Comparison of ENCODE assay signal across 14 cellular contexts in genomic region chr22:37982938-37983859, GRCh38. TPM values are rescaled to one million over a fixed set of nuclear protein-coding genes. Genes with fewer than 3 reads are reported as not detected.
DNase-seq lines count a peak whose midpoint lies in the region; ATAC-seq and TF ChIP-seq lines count a peak whose summit lies in the region.
"Had no signal": no experiment of that assay in that cellular context is flagged by ENCODE, and none has a peak within 500 bp of the region (broad histone marks: within the 10 kb centered on the region; RNA-seq: fewer than 3 reads in every experiment).

No MANE protein-coding gene starts in this region.

- H3K36me3 ChIP-seq in OCI-LY7 (ENCODE audit: insufficient read depth, low read length) (no peaks in the 10 kb centered on the region), osteoblast (ENCODE audit: insufficient read depth, low read length) (no peaks in the 10 kb centered on the region)
- H3K36me3 ChIP-seq: ovary had no signal

- no peaks in the 10 kb centered on the region for H3K9me3 ChIP-seq in CD4-positive, alpha-beta T cell (ENCODE audit: control insufficient read depth, low read length)
- H3K9me3 ChIP-seq in OCI-LY7 (ENCODE audit: low read length): no peaks in the 10 kb centered on the region
- no peaks in the 10 kb centered on the region for H3K9me3 ChIP-seq in osteoblast (ENCODE audit: low read depth, low read length)
- H3K9me3 ChIP-seq: ovary had no signal

- H3K4me1 ChIP-seq in OCI-LY7 (ENCODE audit: insufficient read depth, low read length, poor library complexity, severe bottlenecking) (no peaks in the 10 kb centered on the region), osteoblast (ENCODE audit: insufficient read depth, low read length) (no peaks in the 10 kb centered on the region)

- intact Hi-C loops in CD4-positive, alpha-beta T cell (cut with DNase I, micrococcal nuclease): no loop called here
- intact Hi-C loops in OCI-LY7 (cut with micrococcal nuclease; ENCODE audit: unreplicated experiment): no loop called here

- no peak for ATAC-seq in CD4-positive, alpha-beta T cell (ENCODE audit: poor library complexity)
- ATAC-seq in HG02973 (IDR thresholded peaks at IDR 0.05; ENCODE audit: unreplicated experiment) (no peak), GM18870 (IDR thresholded peaks at IDR 0.05; ENCODE audit: unreplicated experiment) (no peak)
- ATAC-seq: activated naive CD4-positive, alpha-beta T cell treated with anti-CD3 and anti-CD28 coated beads, Interleukin-2, amount 50 U/mL, for 72 hours had no signal

- no peak overlapping the region for H3K27ac ChIP-seq in CD4-positive, alpha-beta T cell (ENCODE audit: low read depth, low read length)
- no peak overlapping the region for H3K27ac ChIP-seq in OCI-LY7 (ENCODE audit: low read depth, low read length, poor library complexity, severe bottlenecking)
- no peak overlapping the region for H3K27ac ChIP-seq in osteoblast (ENCODE audit: low read depth, low read length)
- H3K27ac ChIP-seq: ovary had no signal

- no TSS peak for BruUV-seq in OCI-LY7 (replicated peaks; lab: Mats Ljungman, UMichigan)

- CTCF ChIA-PET in CD4-positive, alpha-beta T cell (lab: Charles Lee): no interaction called here
- CTCF ChIA-PET in OCI-LY7 (lab: Charles Lee; ENCODE audit: unreplicated experiment): no interaction called here

- H3K79me2 ChIP-seq in OCI-LY7 (ENCODE audit: insufficient read depth, low read depth, low read length) (no peaks in the 10 kb centered on the region), osteoblast (ENCODE audit: insufficient read depth, low read length) (no peaks in the 10 kb centered on the region)

- H3K4me2 ChIP-seq in OCI-LY7 (ENCODE audit: low read length) (no peak overlapping the region), osteoblast (ENCODE audit: insufficient read depth, low read length) (no peak overlapping the region)

- no peaks in the 10 kb centered on the region for H3K27me3 Mint-ChIP-seq in CD4-positive, alpha-beta T cell

- no peaks in the 10 kb centered on the region for H3K4me1 Mint-ChIP-seq in CD4-positive, alpha-beta T cell (ENCODE audit: low read depth)

- POLR2A ChIA-PET in CD4-positive, alpha-beta T cell (lab: Charles Lee): no interaction called here
- POLR2A ChIA-PET in OCI-LY7 (lab: Charles Lee): no interaction called here

- H3K9me3 Mint-ChIP-seq in CD4-positive, alpha-beta T cell: no peaks in the 10 kb centered on the region
- H3K9me3 Mint-ChIP-seq: activated naive CD4-positive, alpha-beta T cell treated with anti-CD3 and anti-CD28 coated beads, Interleukin-2, amount 50 U/mL, for 72 hours had no signal

- H3K27me3 ChIP-seq in CD4-positive, alpha-beta T cell (ENCODE audit: control insufficient read depth, insufficient read depth, low read length): no peaks in the 10 kb centered on the region
- no peaks in the 10 kb centered on the region for H3K27me3 ChIP-seq in osteoblast (ENCODE audit: insufficient read depth, low read length)
- H3K27me3 ChIP-seq: ovary had no signal

- TF ChIP-seq CTCF in CD4-positive, alpha-beta T cell (IDR thresholded peaks at IDR 0.05): peak; percentile 15
- TF ChIP-seq CTCF in OCI-LY7 (conservative IDR thresholded peaks at IDR 0.05; ENCODE audit: low read length): peak; percentile 60
- peak; percentile 22 for TF ChIP-seq CTCF in fibroblast of villous mesenchyme (IDR thresholded peaks at IDR 0.05; ENCODE audit: insufficient read depth, low read depth, low read length)
- no peak for TF ChIP-seq CTCF in osteoblast (IDR thresholded peaks at IDR 0.05; ENCODE audit: extremely low read depth, low read depth, low read length)

- H2AFZ ChIP-seq in OCI-LY7 (ENCODE audit: low read length) (no peak overlapping the region), osteoblast (ENCODE audit: low read length) (no peak overlapping the region)

- no peak overlapping the region for H3K4me3 Mint-ChIP-seq in CD4-positive, alpha-beta T cell

- no peak overlapping the region for H3K27ac Mint-ChIP-seq in CD4-positive, alpha-beta T cell

- H3K9me2 ChIP-seq in OCI-LY7 (ENCODE audit: insufficient read depth, low read length): no peaks in the 10 kb centered on the region

- no peak overlapping the region for H3K4me3 ChIP-seq in OCI-LY7 (ENCODE audit: low read depth, low read length, poor library complexity, severe bottlenecking)
- H3K4me3 ChIP-seq in fibroblast of villous mesenchyme (ENCODE audit: low read depth, low read length): no peak overlapping the region
- H3K4me3 ChIP-seq in osteoblast (ENCODE audit: insufficient read depth, low read length): no peak overlapping the region
- H3K4me3 ChIP-seq: ovary had no signal

- H4K20me1 ChIP-seq in OCI-LY7 (ENCODE audit: insufficient read depth, low read length): no peaks in the 10 kb centered on the region
- peaks cover 5% of the 10 kb centered on the region for H4K20me1 ChIP-seq in osteoblast (ENCODE audit: insufficient read depth, low read length)

- peaks cover 7% of the 10 kb centered on the region for H3K36me3 Mint-ChIP-seq in CD4-positive, alpha-beta T cell (ENCODE audit: low read depth)
- H3K36me3 Mint-ChIP-seq: activated naive CD4-positive, alpha-beta T cell treated with anti-CD3 and anti-CD28 coated beads, Interleukin-2, amount 50 U/mL, for 72 hours had no signal

- DNase-seq in CD4-positive, alpha-beta T cell: no peak
- DNase-seq in OCI-LY7 (ENCODE audit: low spot score): no peak
- DNase-seq in fibroblast of villous mesenchyme (ENCODE audit: low read depth): no peak
- peak; percentile 81 for DNase-seq in osteoblast (ENCODE audit: insufficient read length, low spot score, missing footprints)
- no peak for DNase-seq in NCI-H526 (lab: John Stamatoyannopoulos, UW)
- DNase-seq in DMS153 (lab: John Stamatoyannopoulos, UW): no peak
- DNase-seq: kidney; stimulated activated CD4-positive, alpha-beta T cell treated with anti-CD3 and anti-CD28 coated beads, Interleukin-4, amount 100 ng/mL, for 4 hours had no signal

RNA-seq across cellular contexts. Expression of gene SOX10, which starts 1.2 kb away (rescaled TPM):
- total RNA-seq in CD4-positive, alpha-beta T cell: not detected
- not detected in 2 replicates for total RNA-seq in OCI-LY7 (2014; rRNA removed; shearing (Covaris generic))
- total RNA-seq in OCI-LY7 (2022) (not detected in 2 replicates), fibroblast of villous mesenchyme (not detected in 2 replicates), osteoblast (not detected in 2 replicates)
- total RNA-seq: activated CD8-positive, alpha-beta memory T cell treated with anti-CD3 and anti-CD28 coated beads for 36 hours; activated naive CD4-positive, alpha-beta T cell treated with anti-CD3 and anti-CD28 coated beads, Interleukin-2, amount 50 U/mL, for 72 hours; T-helper 2 cell treated with Interferon-gamma antibody and Interleukin-4, amounts not matched to agents 100 ng/mL and 5 ng/mL, for 36 hours had no signal

RNA-seq across cellular contexts. Expression of gene POLR2F, which starts 29.7 kb away (rescaled TPM):
- total RNA-seq in CD4-positive, alpha-beta T cell: 10 to 100 TPM; 20.2 to 21.1 TPM
- 85.9 and 128 TPM in 2 replicates for total RNA-seq in OCI-LY7 (2014; rRNA removed; shearing (Covaris generic))
- total RNA-seq in OCI-LY7 (2022) (63.5 and 71.2 TPM in 2 replicates), fibroblast of villous mesenchyme (28.9 and 34.5 TPM in 2 replicates), osteoblast (14.8 and 18.6 TPM in 2 replicates)

RNA-seq across cellular contexts. Expression of gene C22orf23, which starts 29.8 kb away (rescaled TPM):
- not detected for total RNA-seq in CD4-positive, alpha-beta T cell
- 0.90 and 1.2 TPM in 2 replicates for total RNA-seq in OCI-LY7 (2014; rRNA removed; shearing (Covaris generic))
- total RNA-seq in OCI-LY7 (2022) (0.57 TPM in 1 of 2 replicates, not detected in the other), fibroblast of villous mesenchyme (0.32 TPM in 1 of 2 replicates, not detected in the other), osteoblast (0.29 and 0.72 TPM in 2 replicates)
- total RNA-seq: activated naive CD4-positive, alpha-beta T cell treated with anti-CD3 and anti-CD28 coated beads, Interleukin-2, amount 50 U/mL, for 72 hours; T-helper 2 cell treated with Interferon-gamma antibody and Interleukin-4, amounts not matched to agents 100 ng/mL and 5 ng/mL, for 36 hours had no signal
